In genomic region chr20:3377644-3378043, GRCh38 we compare ENCODE assay signal across 21 cellular contexts. TPM values are rescaled to one million over a fixed set of nuclear protein-coding genes. Genes with fewer than 3 reads are reported as not detected.
DNase-seq lines count a peak whose midpoint lies in the region; ATAC-seq and TF ChIP-seq lines count a peak whose summit lies in the region.
"Had no signal": no experiment of that assay in that cellular context is flagged by ENCODE, and none has a peak within 500 bp of the region (broad histone marks: within the 10 kb centered on the region; RNA-seq: fewer than 3 reads in every experiment).

No MANE protein-coding gene starts in this region.

- no peak overlapping the region for H3K4me3 Mint-ChIP-seq in WTC11
- H3K4me3 Mint-ChIP-seq: B cell; CD4-positive, CD25-positive, alpha-beta regulatory T cell had no signal

- H3K27ac ChIP-seq in left ventricle myocardium inferior (replicated peaks) (peak overlapping the region; percentile 64), upper lobe of right lung (peak overlapping the region; percentile 13)
- H3K27ac ChIP-seq: SJCRH30 had no signal

- no peak for DNase-seq in left ventricle myocardium inferior
- no peak for DNase-seq in Right ventricle myocardium inferior (ENCODE audit: missing footprints)
- no peak for DNase-seq in WTC11 (ENCODE audit: low spot score)
- DNase-seq in iPS DF 19.7 (ENCODE audit: low read depth, low spot score), result peak; percentile 30
- DNase-seq in upper lobe of right lung, result no peak
- no peak for DNase-seq in activated CD4-positive, alpha-beta T cell treated with anti-CD3 and anti-CD28 coated beads, Interleukin-2, amount 50 U/mL, for 48 hours
- DNase-seq in stimulated activated CD4-positive, alpha-beta T cell treated with anti-CD3 and anti-CD28 coated beads, Interleukin-15, amount 100 ng/mL, for 24 hours, result no peak
- DNase-seq in stimulated activated naive CD4-positive, alpha-beta T cell treated with Interleukin-2 at 50 U/mL for 16 hours (lab: John Stamatoyannopoulos, UW), result no peak
- DNase-seq: CD4-positive, CD25-positive, alpha-beta regulatory T cell; EL; KG1; NCI-H1092 treated with DMSO at 0.1 percent for 48 hours; NCI-H1436 treated with DMSO at 0.1 percent for 48 hours; NCI-H2029; NCI-H2227 treated with DMSO at 0.1 percent for 48 hours; NCI-H510A treated with DMSO at 0.1 percent for 48 hours; NCI-H748 treated with DMSO at 0.1 percent for 48 hours; SJCRH30 had no signal

- H3K27me3 ChIP-seq in left ventricle myocardium inferior (ENCODE audit: low read depth), result no peaks in the 10 kb centered on the region
- no peaks in the 10 kb centered on the region for H3K27me3 ChIP-seq in upper lobe of right lung
- H3K27me3 ChIP-seq: SJCRH30 had no signal

- H3K36me3 Mint-ChIP-seq in WTC11, result peaks cover 42% of the 10 kb centered on the region

- H3K4me1 ChIP-seq in left ventricle myocardium inferior (peaks cover 72% of the 10 kb centered on the region), upper lobe of right lung (peaks cover 11% of the 10 kb centered on the region)
- H3K4me1 ChIP-seq: SJCRH30 had no signal

- intact Hi-C loops in left ventricle myocardium inferior (cut with micrococcal nuclease) (no loop called here), Right ventricle myocardium inferior (cut with DNase I) (no loop called here), upper lobe of right lung (cut with DNase I) (no loop called here)

- CTCF ChIA-PET in WTC11 (lab: Charles Lee), result interaction anchor here (1.0 kb wide), 1 partner anchor 61 kb away, joined by 3 read pairs; no protein-coding TSS in a partner anchor

- peaks cover 44% of the 10 kb centered on the region for H3K36me3 ChIP-seq in left ventricle myocardium inferior
- peaks cover 58% of the 10 kb centered on the region for H3K36me3 ChIP-seq in upper lobe of right lung

- peaks cover 11% of the 10 kb centered on the region; the same call in 1 of the 2 replicates for H3K9me3 Mint-ChIP-seq in WTC11

- ATAC-seq in Right ventricle myocardium inferior (no peak), WTC11 (peak; percentile 58), upper lobe of right lung (no peak)
- ATAC-seq: HCT116, Panc1 had no signal

- no peaks in the 10 kb centered on the region for H3K27me3 Mint-ChIP-seq in WTC11 (ENCODE audit: low read depth)
- H3K27me3 Mint-ChIP-seq: B cell; CD4-positive, CD25-positive, alpha-beta regulatory T cell had no signal

- peaks cover 21% of the 10 kb centered on the region for H3K4me1 Mint-ChIP-seq in WTC11
- H3K4me1 Mint-ChIP-seq: B cell had no signal

- POLR2A ChIA-PET in WTC11 (lab: Charles Lee), result no interaction called here

- H3K4me3 ChIP-seq in left ventricle myocardium inferior, result no peak overlapping the region
- no peak overlapping the region for H3K4me3 ChIP-seq in upper lobe of right lung
- H3K4me3 ChIP-seq: SJCRH30 had no signal

- peak overlapping the region; percentile 61; the same call in 1 of the 2 replicates for H3K27ac Mint-ChIP-seq in WTC11
- H3K27ac Mint-ChIP-seq: B cell; CD4-positive, CD25-positive, alpha-beta regulatory T cell had no signal

- TF ChIP-seq CTCF in left ventricle myocardium inferior (IDR thresholded peaks at IDR 0.05; ENCODE audit: borderline replicate concordance), result no peak
- no peak for TF ChIP-seq CTCF in WTC11 (IDR thresholded peaks at IDR 0.05)
- no peak for TF ChIP-seq CTCF in upper lobe of right lung (IDR thresholded peaks at IDR 0.05)

- H3K9me3 ChIP-seq in left ventricle myocardium inferior (replicated peaks) (no peaks in the 10 kb centered on the region), upper lobe of right lung (no peaks in the 10 kb centered on the region)
- H3K9me3 ChIP-seq: SJCRH30 had no signal

TF ChIP-seq in WTC11, 78 proteins besides CTCF, POLR2A, EP300 and RAD21:
- no peak for TF ChIP-seq USF1 (CRISPR knock-in tag; IDR thresholded peaks at IDR 0.05)
- TF ChIP-seq CREB1 (CRISPR knock-in tag; IDR thresholded peaks at IDR 0.05), result no peak
- TF ChIP-seq ETV6 (CRISPR knock-in tag; IDR thresholded peaks at IDR 0.05), result no peak
- TF ChIP-seq NFE2L1 (CRISPR knock-in tag; IDR thresholded peaks at IDR 0.05), result no peak
- TF ChIP-seq ZNF281 (CRISPR knock-in tag; IDR thresholded peaks at IDR 0.05), result no peak
- TF ChIP-seq NR2C2 (CRISPR knock-in tag; IDR thresholded peaks at IDR 0.05), result no peak
- no peak for TF ChIP-seq IRF1 (CRISPR knock-in tag; IDR thresholded peaks at IDR 0.05)
- TF ChIP-seq ZMAT4 (CRISPR knock-in tag; IDR thresholded peaks at IDR 0.05), result no peak
- TF ChIP-seq ESRRA (CRISPR knock-in tag; IDR thresholded peaks at IDR 0.05; ENCODE audit: borderline replicate concordance), result no peak
- TF ChIP-seq NFATC4 (CRISPR knock-in tag; IDR thresholded peaks at IDR 0.05), result no peak
- TF ChIP-seq ATF2 (CRISPR knock-in tag; IDR thresholded peaks at IDR 0.05; ENCODE audit: borderline replicate concordance, low read depth), result no peak
- TF ChIP-seq MXD4 (CRISPR knock-in tag; IDR thresholded peaks at IDR 0.05; ENCODE audit: borderline replicate concordance), result no peak
- TF ChIP-seq ZNF138 (CRISPR knock-in tag; conservative IDR thresholded peaks at IDR 0.05), result no peak
- TF ChIP-seq ZNF263 (CRISPR knock-in tag; IDR thresholded peaks at IDR 0.05; ENCODE audit: low read depth), result no peak
TF ChIP-seq in WTC11: peak in this region for 0.

RNA-seq across cellular contexts. Expression of gene DNAAF9, which starts 29.8 kb away (rescaled TPM):
- 26.2 TPM for total RNA-seq in left ventricle myocardium inferior
- 22.1 TPM for total RNA-seq in Right ventricle myocardium inferior
- 6.3 to 8.6 TPM (median 8.1 TPM) in 3 replicates for total RNA-seq in WTC11 (2021)
- 24.8 TPM for total RNA-seq in upper lobe of right lung
